ENCODE assay signal across 24 cellular contexts in genomic region chr2:49306925-49307324, GRCh38.
DNase-seq lines count a peak whose midpoint lies in the region; ATAC-seq and TF ChIP-seq lines count a peak whose summit lies in the region.
"Had no signal": no experiment of that assay in that cellular context is flagged by ENCODE, and none has a peak within 500 bp of the region (broad histone marks: within the 10 kb centered on the region; RNA-seq: fewer than 3 reads in every experiment).

No MANE protein-coding gene starts in this region.

- no peak overlapping the region for H3K4me3 ChIP-seq in upper lobe of left lung
- H3K4me3 ChIP-seq: tibial artery had no signal

- peak in 1 of 2 donors; percentile 30 for ATAC-seq in upper lobe of left lung (ENCODE audit: low FRiP score in 2 of 2)
- ATAC-seq: activated T-helper 17 cell treated with anti-CD3 and anti-CD28 coated beads, Interleukin-2, amount 50 U/mL, for 72 hours; left ventricle myocardium superior; stimulated activated memory B cell treated with anti-CD40 and anti-IgM and Interleukin-4, amounts not matched to agents 10 μg/mL and 1 μg/mL and 100 μg/mL, for 72 hours; T-cell had no signal

- H3K36me3 ChIP-seq in upper lobe of left lung = no peaks in the 10 kb centered on the region
- H3K36me3 ChIP-seq: tibial artery had no signal

- DNase-seq in NCI-H1417 (lab: John Stamatoyannopoulos, UW) = peak in 2 of 3 experiments; percentile 42 to 63
- no peak for DNase-seq in NCI-H1417 treated with DMSO at 0.1 percent for 48 hours (lab: John Stamatoyannopoulos, UW)
- peak; percentile 56 for DNase-seq in SW480 (ENCODE audit: low spot score)
- peak; percentile 25 for DNase-seq in iris pigment epithelial cell (ENCODE audit: low read depth)
- no peak for DNase-seq in upper lobe of left lung
- no peak for DNase-seq in stimulated activated CD4-positive, alpha-beta T cell treated with anti-CD3 and anti-CD28 coated beads, Interleukin-2, amount 100 ng/mL, for 24 hours
- DNase-seq in T1000 (lab: John Stamatoyannopoulos, UW) = no peak
- DNase-seq in T-helper 2 cell treated with Interferon-gamma antibody and Interleukin-4, amounts not matched to agents 5 μg/mL and 100 μg/mL, for 36 hours (ENCODE audit: low spot score) = no peak
- DNase-seq: 8988T; activated CD4-positive, CD25-positive, alpha-beta regulatory T cell; activated CD8-positive, alpha-beta memory T cell treated with anti-CD3 and anti-CD28 coated beads for 24 hours; DMS 273 treated with DMSO at 0.1 percent for 48 hours; effector memory CD4-positive, alpha-beta T cell; IMR-90; left ventricle myocardium superior; naive B cell; NCI-H2107; stimulated activated CD4-positive, alpha-beta T cell treated with anti-CD3 and anti-CD28 coated beads, Interleukin-12 subunit alpha, Interleukin-12 subunit beta, amount 100 ng/mL, for 4 hours; T-cell; tibial artery had no signal

- H3K27me3 Mint-ChIP-seq in T-helper 2 cell treated with Interferon-gamma antibody and Interleukin-4, amounts not matched to agents 5 μg/mL and 100 μg/mL, for 36 hours (ENCODE audit: low read depth) = no peaks in the 10 kb centered on the region
- H3K27me3 Mint-ChIP-seq: activated T-helper 17 cell treated with anti-CD3 and anti-CD28 coated beads, Interleukin-2, amount 50 U/mL, for 72 hours; central memory CD8-positive, alpha-beta T cell; naive B cell; stimulated activated memory B cell treated with anti-CD40 and anti-IgM and Interleukin-4, amounts not matched to agents 10 μg/mL and 1 μg/mL and 100 μg/mL, for 72 hours; T-cell had no signal

- no peaks in the 10 kb centered on the region for H3K36me3 Mint-ChIP-seq in T-helper 2 cell treated with Interferon-gamma antibody and Interleukin-4, amounts not matched to agents 5 μg/mL and 100 μg/mL, for 36 hours (ENCODE audit: low read depth)
- H3K36me3 Mint-ChIP-seq: naive B cell; stimulated activated memory B cell treated with anti-CD40 and anti-IgM and Interleukin-4, amounts not matched to agents 10 μg/mL and 1 μg/mL and 100 μg/mL, for 72 hours; T-cell had no signal

- no peak overlapping the region for H3K4me3 Mint-ChIP-seq in T-helper 2 cell treated with Interferon-gamma antibody and Interleukin-4, amounts not matched to agents 5 μg/mL and 100 μg/mL, for 36 hours
- H3K4me3 Mint-ChIP-seq: activated T-helper 17 cell treated with anti-CD3 and anti-CD28 coated beads, Interleukin-2, amount 50 U/mL, for 72 hours; central memory CD8-positive, alpha-beta T cell; naive B cell; stimulated activated memory B cell treated with anti-CD40 and anti-IgM and Interleukin-4, amounts not matched to agents 10 μg/mL and 1 μg/mL and 100 μg/mL, for 72 hours; T-cell had no signal

- H3K27me3 ChIP-seq in upper lobe of left lung = no peaks in the 10 kb centered on the region
- H3K27me3 ChIP-seq: tibial artery had no signal

- 41 to 49% methylated on average over 3 of the region's 3 CpGs for WGBS in upper lobe of left lung, 2 donors

- H3K4me1 ChIP-seq in upper lobe of left lung = no peaks in the 10 kb centered on the region
- H3K4me1 ChIP-seq: tibial artery had no signal

- peak in 3 of 4 donors; percentile 68 to 97 (median 77) for TF ChIP-seq EP300 in upper lobe of left lung (IDR thresholded peaks at IDR 0.05)

- H3K4me1 Mint-ChIP-seq in T-helper 2 cell treated with Interferon-gamma antibody and Interleukin-4, amounts not matched to agents 5 μg/mL and 100 μg/mL, for 36 hours (ENCODE audit: low read depth) = no peaks in the 10 kb centered on the region
- H3K4me1 Mint-ChIP-seq: activated T-helper 17 cell treated with anti-CD3 and anti-CD28 coated beads, Interleukin-2, amount 50 U/mL, for 72 hours; central memory CD8-positive, alpha-beta T cell; naive B cell; stimulated activated memory B cell treated with anti-CD40 and anti-IgM and Interleukin-4, amounts not matched to agents 10 μg/mL and 1 μg/mL and 100 μg/mL, for 72 hours; T-cell had no signal

- TF ChIP-seq POLR2A in upper lobe of left lung (IDR thresholded peaks at IDR 0.05) = no peak

- no peak for TF ChIP-seq CTCF in upper lobe of left lung (IDR thresholded peaks at IDR 0.05)

- H3K27ac ChIP-seq in upper lobe of left lung = peak overlapping the region; percentile 14 to 82 (median 50)
- H3K27ac ChIP-seq: RWPE1, tibial artery had no signal

- H3K9me3 ChIP-seq in upper lobe of left lung = no peaks in the 10 kb centered on the region
- H3K9me3 ChIP-seq: tibial artery had no signal

- H3K9me3 Mint-ChIP-seq in T-helper 2 cell treated with Interferon-gamma antibody and Interleukin-4, amounts not matched to agents 5 μg/mL and 100 μg/mL, for 36 hours = peaks cover 14% of the 10 kb centered on the region

- no peak overlapping the region for H3K27ac Mint-ChIP-seq in T-helper 2 cell treated with Interferon-gamma antibody and Interleukin-4, amounts not matched to agents 5 μg/mL and 100 μg/mL, for 36 hours
- H3K27ac Mint-ChIP-seq: activated T-helper 17 cell treated with anti-CD3 and anti-CD28 coated beads, Interleukin-2, amount 50 U/mL, for 72 hours; naive B cell; stimulated activated memory B cell treated with anti-CD40 and anti-IgM and Interleukin-4, amounts not matched to agents 10 μg/mL and 1 μg/mL and 100 μg/mL, for 72 hours; T-cell had no signal

Comparison
In these comparisons a context has a peak if more than half of its experiments do, and no peak if none do; other contexts are left out.
1. DNase-seq: peak in NCI-H1417 (2 of 3), SW480 (single experiment) and iris pigment epithelial cell (single experiment); none in NCI-H1417 treated with DMSO at 0.1 percent for 48 hours (single experiment), upper lobe of left lung (0 of 2), stimulated activated CD4-positive, alpha-beta T cell treated with anti-CD3 and anti-CD28 coated beads, Interleukin-2, amount 100 ng/mL, for 24 hours (0 of 2), T1000 (single experiment) and T-helper 2 cell treated with Interferon-gamma antibody and Interleukin-4, amounts not matched to agents 5 μg/mL and 100 μg/mL, for 36 hours (single experiment).